Comparison of ENCODE assay signal across 7 cellular contexts in genomic region chr7:40122940-40123254, GRCh38. TPM values are rescaled to one million over a fixed set of nuclear protein-coding genes. Genes with fewer than 3 reads are reported as not detected.
"Had no signal": no experiment of that assay in that cellular context is flagged by ENCODE, and none has a peak within 500 bp of the region (broad histone marks: within the 10 kb centered on the region; RNA-seq: fewer than 3 reads in every experiment).

No MANE protein-coding gene starts in this region.

- H3K27me3 Mint-ChIP-seq: IgD-negative memory B cell had no signal

- H3K4me3 ChIP-seq: K562 had no signal

- FAIRE-seq: HTR-8/SVneo, K562 had no signal

- H3K9me3 Mint-ChIP-seq: IgD-negative memory B cell had no signal

- DNase-seq: IMR-90, KBM-7 had no signal

- ATAC-seq: K562 had no signal

- H3K27ac ChIP-seq: HL-60 had no signal

- H3K4me3 Mint-ChIP-seq: IgD-negative memory B cell had no signal

RNA-seq across cellular contexts. Expression of gene SUGCT, which starts 11.9 kb away (rescaled TPM):
- total RNA-seq: HT-29 had no signal
